In the genomic region with DNA sequence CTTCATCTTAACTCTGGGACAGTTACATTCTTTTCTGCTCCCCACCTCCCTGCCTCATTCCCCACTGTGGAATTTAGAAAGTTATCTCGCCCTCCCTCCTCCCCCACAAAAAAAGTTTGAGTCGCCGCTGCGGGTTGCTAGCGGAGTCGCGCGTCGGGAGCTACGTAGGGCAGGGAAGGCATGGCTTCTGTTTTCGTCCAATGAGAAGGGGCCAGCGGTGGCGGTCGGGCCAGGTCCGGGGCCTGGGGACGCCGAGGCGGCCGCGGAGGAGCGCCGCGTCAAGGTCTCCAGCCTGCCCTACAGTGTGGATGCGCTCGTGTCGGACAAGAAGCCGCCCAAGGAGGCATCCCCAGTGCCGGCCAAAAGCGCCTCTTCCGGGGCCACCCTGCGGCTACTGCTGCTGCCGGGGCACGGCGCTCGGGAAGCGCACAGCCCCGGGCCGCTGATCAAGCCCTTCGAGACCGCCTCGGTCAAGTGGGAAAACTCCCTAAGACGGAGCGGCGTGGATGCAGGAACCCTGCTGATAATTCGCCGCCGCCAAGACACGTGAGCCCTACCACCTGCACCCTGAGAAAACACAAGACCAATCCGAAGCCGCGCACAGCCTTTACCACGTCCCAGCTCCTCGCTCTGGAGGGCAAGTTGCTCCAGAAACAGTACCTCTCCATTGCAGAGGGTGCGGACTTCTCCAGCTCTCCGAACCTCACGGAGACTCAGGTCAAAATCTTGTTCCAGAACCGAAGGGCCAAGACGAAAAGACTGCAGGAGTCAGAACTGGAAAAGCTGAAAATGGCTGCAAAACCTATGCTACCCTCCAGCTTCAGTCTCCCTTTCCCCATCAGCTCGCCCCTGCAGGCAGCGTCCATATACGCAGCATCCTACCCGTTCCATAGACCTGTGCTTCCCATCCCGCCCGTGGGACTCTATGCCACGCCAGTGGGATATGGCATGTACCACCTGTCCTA, we compare ENCODE assay signal across 1 cellular context.
A peak's percentile ranks its signal among the peaks of the same experiment; 100 is the strongest.
TF ChIP-seq lines count a peak whose summit lies in the region.

No MANE protein-coding gene starts in this region.

TF ChIP-seq in A549, 52 proteins besides CTCF, POLR2A, EP300 and RAD21 (continued from another document):
- TF ChIP-seq, protein P1, sequence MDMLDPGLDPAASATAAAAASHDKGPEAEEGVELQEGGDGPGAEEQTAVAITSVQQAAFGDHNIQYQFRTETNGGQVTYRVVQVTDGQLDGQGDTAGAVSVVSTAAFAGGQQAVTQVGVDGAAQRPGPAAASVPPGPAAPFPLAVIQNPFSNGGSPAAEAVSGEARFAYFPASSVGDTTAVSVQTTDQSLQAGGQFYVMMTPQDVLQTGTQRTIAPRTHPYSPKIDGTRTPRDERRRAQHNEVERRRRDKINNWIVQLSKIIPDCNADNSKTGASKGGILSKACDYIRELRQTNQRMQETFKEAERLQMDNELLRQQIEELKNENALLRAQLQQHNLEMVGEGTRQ (IDR thresholded peaks at IDR 0.05), result 0 out of 2 replicates have a peak, but pooled peaks have one; percentile 21
- TF ChIP-seq GATA3 (IDR thresholded peaks at IDR 0.05; ENCODE audit: borderline replicate concordance), result no peak
